ENCODE assay signal across 1 cellular context in the genomic region with DNA sequence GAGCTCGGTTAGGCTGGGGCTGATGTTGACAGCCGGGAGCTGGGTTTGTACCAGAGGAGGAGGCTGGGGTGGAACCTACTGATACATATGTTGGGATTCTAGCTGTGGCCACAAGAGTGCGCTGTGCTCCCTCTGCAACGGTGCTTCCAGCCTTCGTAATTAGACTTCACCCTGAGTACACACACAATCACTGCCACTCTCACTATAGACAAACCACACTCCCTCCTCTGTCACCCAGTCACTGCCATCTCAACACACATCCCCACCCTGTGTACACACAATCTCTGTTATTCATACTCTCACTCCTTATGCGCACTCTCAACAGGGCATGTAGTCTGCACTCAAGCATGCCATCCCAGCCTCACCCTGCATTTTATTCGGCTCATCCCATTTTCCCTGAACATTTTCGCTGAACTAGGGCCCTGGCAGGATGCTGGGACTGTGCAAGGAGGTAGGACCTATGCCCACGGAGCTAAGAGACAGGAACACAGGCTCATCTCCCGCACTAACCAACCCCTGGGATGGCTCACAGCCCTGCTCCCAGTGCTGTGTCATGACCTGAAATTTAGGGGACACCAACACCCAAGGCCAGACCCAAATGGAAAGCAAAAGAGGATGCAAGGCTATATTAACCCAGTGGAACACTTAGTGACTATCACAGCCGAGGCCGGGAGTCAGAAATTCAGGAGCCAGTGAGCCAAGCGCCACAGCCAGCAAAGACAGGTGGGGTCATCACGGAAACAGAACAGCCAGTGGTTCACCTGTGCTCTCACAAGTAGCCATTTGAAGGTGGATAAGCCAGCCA.
TF ChIP-seq lines count a peak whose summit lies in the region.

No MANE protein-coding gene starts in this region.

TF ChIP-seq in HepG2, 621 proteins besides CTCF, POLR2A, EP300 and RAD21 (continued from another document):
- TF ChIP-seq, protein P1, sequence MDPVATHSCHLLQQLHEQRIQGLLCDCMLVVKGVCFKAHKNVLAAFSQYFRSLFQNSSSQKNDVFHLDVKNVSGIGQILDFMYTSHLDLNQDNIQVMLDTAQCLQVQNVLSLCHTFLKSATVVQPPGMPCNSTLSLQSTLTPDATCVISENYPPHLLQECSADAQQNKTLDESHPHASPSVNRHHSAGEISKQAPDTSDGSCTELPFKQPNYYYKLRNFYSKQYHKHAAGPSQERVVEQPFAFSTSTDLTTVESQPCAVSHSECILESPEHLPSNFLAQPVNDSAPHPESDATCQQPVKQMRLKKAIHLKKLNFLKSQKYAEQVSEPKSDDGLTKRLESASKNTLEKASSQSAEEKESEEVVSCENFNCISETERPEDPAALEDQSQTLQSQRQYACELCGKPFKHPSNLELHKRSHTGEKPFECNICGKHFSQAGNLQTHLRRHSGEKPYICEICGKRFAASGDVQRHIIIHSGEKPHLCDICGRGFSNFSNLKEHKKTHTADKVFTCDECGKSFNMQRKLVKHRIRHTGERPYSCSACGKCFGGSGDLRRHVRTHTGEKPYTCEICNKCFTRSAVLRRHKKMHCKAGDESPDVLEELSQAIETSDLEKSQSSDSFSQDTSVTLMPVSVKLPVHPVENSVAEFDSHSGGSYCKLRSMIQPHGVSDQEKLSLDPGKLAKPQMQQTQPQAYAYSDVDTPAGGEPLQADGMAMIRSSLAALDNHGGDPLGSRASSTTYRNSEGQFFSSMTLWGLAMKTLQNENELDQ (CRISPR knock-in tag; IDR thresholded peaks at IDR 0.05; ENCODE audit: borderline replicate concordance), result no peak
- 0 out of 2 replicates have a peak, but pooled peaks have one; percentile 55 for TF ChIP-seq MIXL1 (CRISPR knock-in tag; IDR thresholded peaks at IDR 0.05)
- no peak for TF ChIP-seq HOXA5 (CRISPR knock-in tag; IDR thresholded peaks at IDR 0.05)
- no peak for TF ChIP-seq TGIF2 (CRISPR knock-in tag; IDR thresholded peaks at IDR 0.05)
- no peak for TF ChIP-seq ZFAT (CRISPR knock-in tag; conservative IDR thresholded peaks at IDR 0.05)
- TF ChIP-seq ZNF333 (CRISPR knock-in tag; IDR thresholded peaks at IDR 0.05; ENCODE audit: borderline replicate concordance), result no peak
- no peak for TF ChIP-seq ZNF234 (CRISPR knock-in tag; conservative IDR thresholded peaks at IDR 0.05)
